Comparison of ENCODE assay signal across 8 cellular contexts in genomic region chr11:64846998-64847666, GRCh38. TPM values are rescaled to one million over a fixed set of nuclear protein-coding genes. Genes with fewer than 3 reads are reported as not detected.
DNase-seq lines count a peak whose midpoint lies in the region; ATAC-seq and TF ChIP-seq lines count a peak whose summit lies in the region.

No MANE protein-coding gene starts in this region.

- H3K9me3 Mint-ChIP-seq in CD14-positive monocyte (peaks cover 0 to 2% (median 0%) of the 10 kb centered on the region in 7 donors), chondrocyte (ENCODE audit: low read depth) (no peaks in the 10 kb centered on the region)
- no peaks in the 10 kb centered on the region for H3K9me3 Mint-ChIP-seq in activated CD4-positive, alpha-beta T cell treated with anti-CD3 and anti-CD28 coated beads, Interleukin-2, amount 10 ng/mL, durations not matched to agents 24 days and 14 days

- DNase-seq in CD14-positive monocyte (ENCODE audit: low spot score) (peak; percentile 93), NCI-H526 treated with DMSO at 0.1 percent for 48 hours (lab: John Stamatoyannopoulos, UW) (peak; percentile 84), chondrocyte (ENCODE audit: low spot score) (no peak), left lobe of liver (ENCODE audit: low spot score) (peak; percentile 90)
- peak; percentile 97 for DNase-seq in activated CD4-positive, alpha-beta T cell treated with anti-CD3 and anti-CD28 coated beads, Interleukin-2, amount 10 ng/mL, durations not matched to agents 24 days and 14 days
- peak; percentile 96 to 98 for DNase-seq in stimulated activated CD4-positive, alpha-beta T cell treated with anti-CD3 and anti-CD28 coated beads, Interleukin-2, amount 100 ng/mL, for 48 hours

- peak; percentile 97 for TF ChIP-seq CTCF in CD14-positive monocyte (IDR thresholded peaks at IDR 0.05)
- TF ChIP-seq CTCF in chondrocyte (IDR thresholded peaks at IDR 0.05): peak; percentile 96

- peaks cover 52% of the 10 kb centered on the region for H3K4me1 Mint-ChIP-seq in CD14-positive monocyte
- H3K4me1 Mint-ChIP-seq in activated CD4-positive, alpha-beta T cell treated with anti-CD3 and anti-CD28 coated beads, Interleukin-2, amount 10 ng/mL, durations not matched to agents 24 days and 14 days: peaks cover 46% of the 10 kb centered on the region
- H3K4me1 Mint-ChIP-seq in chondrocyte (ENCODE audit: low read depth): peaks cover 24% of the 10 kb centered on the region

- intact Hi-C loops in CD14-positive monocyte (cut with micrococcal nuclease): loop anchor here (1.0 to 10.0 kb wide), 4 partner anchors 46 to 168 kb away; partner anchors contain the start of gene ARL2 (in 1 of the 2)
- intact Hi-C loops in activated CD4-positive, alpha-beta T cell treated with anti-CD3 and anti-CD28 coated beads, Interleukin-2, amount 10 ng/mL, durations not matched to agents 24 days and 14 days (cut with micrococcal nuclease): loop anchor here (1.0 to 2.0 kb wide), 4 partner anchors 41 to 270 kb away; partner anchors contain the start of genes ARL2 and ZNHIT2

- H3K27ac Mint-ChIP-seq in CD14-positive monocyte: peak overlapping the region in 3 of 7 donors; percentile 16 to 33 (median 30)
- no peak overlapping the region for H3K27ac Mint-ChIP-seq in activated CD4-positive, alpha-beta T cell treated with anti-CD3 and anti-CD28 coated beads, Interleukin-2, amount 10 ng/mL, durations not matched to agents 24 days and 14 days
- no peak overlapping the region for H3K27ac Mint-ChIP-seq in chondrocyte (ENCODE audit: unreplicated experiment)

- H3K36me3 Mint-ChIP-seq in CD14-positive monocyte: peaks cover 6 to 11% of the 10 kb centered on the region in 2 donors
- peaks cover 3% of the 10 kb centered on the region for H3K36me3 Mint-ChIP-seq in activated CD4-positive, alpha-beta T cell treated with anti-CD3 and anti-CD28 coated beads, Interleukin-2, amount 10 ng/mL, durations not matched to agents 24 days and 14 days (ENCODE audit: low read depth)
- H3K36me3 Mint-ChIP-seq in chondrocyte (ENCODE audit: low read depth): no peaks in the 10 kb centered on the region

- no peak overlapping the region for H3K4me3 Mint-ChIP-seq in CD14-positive monocyte
- H3K4me3 Mint-ChIP-seq in activated CD4-positive, alpha-beta T cell treated with anti-CD3 and anti-CD28 coated beads, Interleukin-2, amount 10 ng/mL, durations not matched to agents 24 days and 14 days: no peak overlapping the region
- no peak overlapping the region for H3K4me3 Mint-ChIP-seq in chondrocyte (ENCODE audit: unreplicated experiment)

- H3K27me3 Mint-ChIP-seq in CD14-positive monocyte (ENCODE audit: low read depth in 3 of 3) (peaks cover 3 to 21% (median 20%) of the 10 kb centered on the region in 3 donors), chondrocyte (ENCODE audit: low read depth) (no peaks in the 10 kb centered on the region)
- peaks cover 2% of the 10 kb centered on the region for H3K27me3 Mint-ChIP-seq in activated CD4-positive, alpha-beta T cell treated with anti-CD3 and anti-CD28 coated beads, Interleukin-2, amount 10 ng/mL, durations not matched to agents 24 days and 14 days

- ATAC-seq in HG03342 (IDR thresholded peaks at IDR 0.05; ENCODE audit: unreplicated experiment): peak; percentile 27
- peak; percentile 78 for ATAC-seq in left lobe of liver
- ATAC-seq in HG02798 (IDR thresholded peaks at IDR 0.05; ENCODE audit: poor library complexity, unreplicated experiment): no peak

RNA-seq across cellular contexts. Expression of gene CDC42BPG, which starts 2.7 kb away (rescaled TPM):
- polyA plus RNA-seq in CD14-positive monocyte: not detected
- total RNA-seq in activated CD4-positive, alpha-beta T cell treated with anti-CD3 and anti-CD28 coated beads, Interleukin-2, amount 10 ng/mL, durations not matched to agents 24 days and 14 days: 0.05 TPM in 2 replicates
- total RNA-seq in chondrocyte: 0.17 to 0.46 TPM (median 0.35 TPM) in 3 replicates
- total RNA-seq in left lobe of liver: 1.2 TPM

RNA-seq across cellular contexts. Expression of gene EHD1, which starts 31.3 kb away (rescaled TPM):
- 10 to 100 TPM; 30.3 to 48.4 TPM for polyA plus RNA-seq in CD14-positive monocyte
- 93.0 and 101 TPM in 2 replicates for total RNA-seq in activated CD4-positive, alpha-beta T cell treated with anti-CD3 and anti-CD28 coated beads, Interleukin-2, amount 10 ng/mL, durations not matched to agents 24 days and 14 days
- 78.9 to 129 TPM (median 111 TPM) in 3 replicates for total RNA-seq in chondrocyte
- 29.9 TPM for total RNA-seq in left lobe of liver

RNA-seq across cellular contexts. Expression of gene MEN1, which starts 36.8 kb away (rescaled TPM):
- polyA plus RNA-seq in CD14-positive monocyte: 10 to 100 TPM in 1 of 2 donors, 1 to 10 TPM in 1; 9.4 to 10.0 TPM
- 36.7 and 39.1 TPM in 2 replicates for total RNA-seq in activated CD4-positive, alpha-beta T cell treated with anti-CD3 and anti-CD28 coated beads, Interleukin-2, amount 10 ng/mL, durations not matched to agents 24 days and 14 days
- 19.5 to 26.4 TPM (median 20.4 TPM) in 3 replicates for total RNA-seq in chondrocyte
- total RNA-seq in left lobe of liver: 24.0 TPM

RNA-seq across cellular contexts. Expression of gene MAP4K2, which starts 44.1 kb away (rescaled TPM):
- polyA plus RNA-seq in CD14-positive monocyte: 10 to 100 TPM in 1 of 2 donors, 1 to 10 TPM in 1; 9.9 to 12.6 TPM
- total RNA-seq in activated CD4-positive, alpha-beta T cell treated with anti-CD3 and anti-CD28 coated beads, Interleukin-2, amount 10 ng/mL, durations not matched to agents 24 days and 14 days: 63.5 and 67.3 TPM in 2 replicates
- total RNA-seq in chondrocyte (11.3 to 17.8 TPM (median 13.4 TPM) in 3 replicates), left lobe of liver (6.6 TPM)
